In the genomic region with DNA sequence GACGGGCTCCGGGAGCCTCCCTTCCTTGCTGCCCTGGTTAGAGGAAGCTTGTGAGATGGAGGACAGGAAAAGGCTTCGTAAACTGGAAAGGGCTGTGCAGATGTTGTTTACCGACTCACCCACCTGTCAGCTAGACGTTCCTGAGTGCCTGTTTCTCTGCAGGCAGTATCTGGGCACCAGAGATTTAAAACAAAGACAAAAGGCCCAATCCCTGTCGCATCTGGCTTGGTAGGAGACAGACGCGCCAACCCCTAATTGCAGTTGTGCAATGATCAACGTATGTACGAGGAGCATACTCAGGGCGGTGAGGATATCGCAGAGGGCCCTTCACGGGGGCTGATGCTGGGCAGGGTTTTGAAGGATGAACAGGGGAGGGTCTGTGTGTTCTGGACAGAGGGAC, we compare ENCODE assay signal across 13 cellular contexts.
DNase-seq lines count a peak whose midpoint lies in the region; ATAC-seq and TF ChIP-seq lines count a peak whose summit lies in the region.
"Had no signal": no experiment of that assay in that cellular context is flagged by ENCODE, and none has a peak within 500 bp of the region (broad histone marks: within the 10 kb centered on the region; RNA-seq: fewer than 3 reads in every experiment).

No MANE protein-coding gene starts in this region.

- H4K20me1 ChIP-seq in OCI-LY7 (ENCODE audit: insufficient read depth, low read length) = no peaks in the 10 kb centered on the region
- peaks cover 84% of the 10 kb centered on the region for H4K20me1 ChIP-seq in neural progenitor cell (ENCODE audit: low read depth)

- H3K36me3 ChIP-seq in OCI-LY7 (ENCODE audit: insufficient read depth, low read length) (peaks cover 18% of the 10 kb centered on the region; the same call in 1 of the 2 replicates), neural progenitor cell (no peaks in the 10 kb centered on the region)
- H3K36me3 ChIP-seq in CD4-positive, alpha-beta memory T cell (ENCODE audit: insufficient read depth, low read length) = no peaks in the 10 kb centered on the region
- H3K36me3 ChIP-seq: heart left ventricle, uterus had no signal

- H3K4me2 ChIP-seq in OCI-LY7 (ENCODE audit: low read length) = peak overlapping the region; percentile 84
- H3K4me2 ChIP-seq in neural progenitor cell = no peak overlapping the region

- H3K4me1 Mint-ChIP-seq in neural progenitor cell = peaks cover 67% of the 10 kb centered on the region
- H3K4me1 Mint-ChIP-seq in CD4-positive, alpha-beta memory T cell = peaks cover 8 to 26% (median 15%) of the 10 kb centered on the region in 4 donors

- H3K36me3 Mint-ChIP-seq in neural progenitor cell = no peaks in the 10 kb centered on the region
- peaks cover 0 to 3% of the 10 kb centered on the region in 2 donors for H3K36me3 Mint-ChIP-seq in CD4-positive, alpha-beta memory T cell

- H3K9me3 ChIP-seq in OCI-LY7 (ENCODE audit: low read length) (no peaks in the 10 kb centered on the region), neural progenitor cell (ENCODE audit: low read depth) (no peaks in the 10 kb centered on the region)
- no peaks in the 10 kb centered on the region for H3K9me3 ChIP-seq in CD4-positive, alpha-beta memory T cell (ENCODE audit: control insufficient read depth in 1 of 2, low read length in 2 of 2)
- H3K9me3 ChIP-seq: heart left ventricle, uterus had no signal

- H3F3A ChIP-seq in neural progenitor cell (ENCODE audit: low read depth) = peaks cover 7% of the 10 kb centered on the region

- CTCF ChIA-PET in OCI-LY7 (lab: Charles Lee; ENCODE audit: unreplicated experiment) = interaction anchor here (1.1 kb wide), 1 partner anchor 76 kb away, joined by 3 read pairs; no protein-coding TSS in a partner anchor
- CTCF ChIA-PET in CD4-positive, alpha-beta memory T cell (lab: Charles Lee; ENCODE audit: partially characterized antibody) = no interaction called here

- peaks cover 46% of the 10 kb centered on the region for H3K79me2 ChIP-seq in OCI-LY7 (ENCODE audit: insufficient read depth, low read depth, low read length)
- no peaks in the 10 kb centered on the region for H3K79me2 ChIP-seq in neural progenitor cell (ENCODE audit: low read depth)

- no peak overlapping the region for H3K4me3 Mint-ChIP-seq in neural progenitor cell
- no peak overlapping the region for H3K4me3 Mint-ChIP-seq in CD4-positive, alpha-beta memory T cell

- intact Hi-C loops in OCI-LY7 (cut with micrococcal nuclease; ENCODE audit: unreplicated experiment) = loop anchor here (1.0 to 2.0 kb wide), 2 partner anchors 8 to 26 kb away; no protein-coding TSS in a partner anchor
- intact Hi-C loops in CD4-positive, alpha-beta memory T cell (cut with micrococcal nuclease) = no loop called here

- H3K9ac ChIP-seq in neural progenitor cell = no peak overlapping the region

- H3K4me3 ChIP-seq in OCI-LY7 (ENCODE audit: low read depth, low read length, poor library complexity, severe bottlenecking) = peak overlapping the region; percentile 61
- H3K4me3 ChIP-seq in neural progenitor cell = no peak overlapping the region
- H3K4me3 ChIP-seq in CD4-positive, alpha-beta memory T cell (ENCODE audit: low read length in 2 of 2) = no peak overlapping the region
- H3K4me3 ChIP-seq: GM12878, heart left ventricle, uterus had no signal

- H3K27ac ChIP-seq in OCI-LY7 (ENCODE audit: low read depth, low read length, poor library complexity, severe bottlenecking) = peak overlapping the region; percentile 98
- H3K27ac ChIP-seq in neural progenitor cell = no peak overlapping the region
- no peak overlapping the region for H3K27ac ChIP-seq in CD4-positive, alpha-beta memory T cell (ENCODE audit: low read depth, low read length)
- H3K27ac ChIP-seq: uterus had no signal

- H3K27ac Mint-ChIP-seq in neural progenitor cell = peak overlapping the region; percentile 91
- H3K27ac Mint-ChIP-seq in CD4-positive, alpha-beta memory T cell = no peak overlapping the region

- peak; percentile 24 to 73 for DNase-seq in NCI-H2081 (lab: John Stamatoyannopoulos, UW)
- no peak for DNase-seq in NCI-H2081 treated with DMSO at 0.1 percent for 48 hours (lab: John Stamatoyannopoulos, UW)
- DNase-seq in NCI-H1694 treated with DMSO at 0.1 percent for 48 hours (lab: John Stamatoyannopoulos, UW) = peak; percentile 93
- peak; percentile 86 for DNase-seq in OCI-LY7 (ENCODE audit: low spot score)
- no peak for DNase-seq in neural progenitor cell (ENCODE audit: low spot score)
- no peak for DNase-seq in CD4-positive, alpha-beta memory T cell
- DNase-seq: heart left ventricle, NCI-H446, uterus had no signal

- no peak overlapping the region for H2AFZ ChIP-seq in OCI-LY7 (ENCODE audit: low read length)
- H2AFZ ChIP-seq in neural progenitor cell (replicated peaks) = no peak overlapping the region

- POLR2A ChIA-PET in OCI-LY7 (lab: Charles Lee) = interaction anchor here (0.9 to 2.1 kb wide), 6 partner anchors 8 to 78 kb away, joined by 3 to 8 read pairs (median 4); a partner anchor contains a TSS
- POLR2A ChIA-PET in CD4-positive, alpha-beta memory T cell (lab: Charles Lee; ENCODE audit: partially characterized antibody) = no interaction called here

- H3K27me3 ChIP-seq in neural progenitor cell = no peaks in the 10 kb centered on the region
- H3K27me3 ChIP-seq in CD4-positive, alpha-beta memory T cell (ENCODE audit: insufficient read depth, low read length) = no peaks in the 10 kb centered on the region
- H3K27me3 ChIP-seq: heart left ventricle, uterus had no signal

- BruUV-seq in OCI-LY7 (replicated peaks; lab: Mats Ljungman, UMichigan) = no TSS peak

- H3K9me2 ChIP-seq in OCI-LY7 (ENCODE audit: insufficient read depth, low read length) = no peaks in the 10 kb centered on the region

- TF ChIP-seq CTCF in OCI-LY7 (conservative IDR thresholded peaks at IDR 0.05; ENCODE audit: low read length) (no peak), neural progenitor cell (IDR thresholded peaks at IDR 0.05) (no peak)

- H3K9me3 Mint-ChIP-seq in neural progenitor cell = no peaks in the 10 kb centered on the region
- H3K9me3 Mint-ChIP-seq in CD4-positive, alpha-beta memory T cell = no peaks in the 10 kb centered on the region

- H3K4me1 ChIP-seq in OCI-LY7 (ENCODE audit: insufficient read depth, low read length, poor library complexity, severe bottlenecking) (peaks cover 100% of the 10 kb centered on the region), neural progenitor cell (peaks cover 14% of the 10 kb centered on the region)
- H3K4me1 ChIP-seq in CD4-positive, alpha-beta memory T cell (ENCODE audit: insufficient read depth, low read length) = peaks cover 14% of the 10 kb centered on the region

- peaks cover 2% of the 10 kb centered on the region for H3K27me3 Mint-ChIP-seq in neural progenitor cell (ENCODE audit: insufficient read depth, low read depth)
- no peaks in the 10 kb centered on the region for H3K27me3 Mint-ChIP-seq in CD4-positive, alpha-beta memory T cell

- ATAC-seq in HG02571 (IDR thresholded peaks at IDR 0.05; ENCODE audit: unreplicated experiment) = no peak
- no peak for ATAC-seq in SK-N-SH treated with all-trans-retinoic acid at 6 μM for 48 hours
- ATAC-seq: GM12878, heart left ventricle, left lobe of liver had no signal

TF ChIP-seq in SK-N-SH treated with all-trans-retinoic acid at 6 μM for 48 hours, 23 proteins besides CTCF, POLR2A, EP300 and RAD21:
- no peak for TF ChIP-seq BACH2 (CRISPR knock-in tag; IDR thresholded peaks at IDR 0.05; ENCODE audit: borderline replicate concordance)
- TF ChIP-seq, protein P1, sequence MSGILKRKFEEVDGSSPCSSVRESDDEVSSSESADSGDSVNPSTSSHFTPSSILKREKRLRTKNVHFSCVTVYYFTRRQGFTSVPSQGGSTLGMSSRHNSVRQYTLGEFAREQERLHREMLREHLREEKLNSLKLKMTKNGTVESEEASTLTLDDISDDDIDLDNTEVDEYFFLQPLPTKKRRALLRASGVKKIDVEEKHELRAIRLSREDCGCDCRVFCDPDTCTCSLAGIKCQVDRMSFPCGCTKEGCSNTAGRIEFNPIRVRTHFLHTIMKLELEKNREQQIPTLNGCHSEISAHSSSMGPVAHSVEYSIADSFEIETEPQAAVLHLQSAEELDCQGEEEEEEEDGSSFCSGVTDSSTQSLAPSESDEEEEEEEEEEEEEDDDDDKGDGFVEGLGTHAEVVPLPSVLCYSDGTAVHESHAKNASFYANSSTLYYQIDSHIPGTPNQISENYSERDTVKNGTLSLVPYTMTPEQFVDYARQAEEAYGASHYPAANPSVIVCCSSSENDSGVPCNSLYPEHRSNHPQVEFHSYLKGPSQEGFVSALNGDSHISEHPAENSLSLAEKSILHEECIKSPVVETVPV (CRISPR knock-in tag; IDR thresholded peaks at IDR 0.05) = no peak
- no peak for TF ChIP-seq TCF4 (CRISPR knock-in tag; IDR thresholded peaks at IDR 0.05; ENCODE audit: borderline replicate concordance)
- TF ChIP-seq PPARA (CRISPR knock-in tag; IDR thresholded peaks at IDR 0.05; ENCODE audit: borderline replicate concordance) = no peak
- no peak for TF ChIP-seq OSR1 (CRISPR knock-in tag; IDR thresholded peaks at IDR 0.05)

Comparison
In these comparisons a context has a peak if more than half of its experiments do, and no peak if none do; other contexts are left out.
1. DNase-seq: peak in NCI-H2081 (2 of 2), NCI-H1694 treated with DMSO at 0.1 percent for 48 hours (single experiment) and OCI-LY7 (single experiment); none in NCI-H2081 treated with DMSO at 0.1 percent for 48 hours (single experiment), neural progenitor cell (single experiment) and CD4-positive, alpha-beta memory T cell (0 of 5).